ENCODE assay signal across 12 cellular contexts in genomic region chr1:211639500-211640361, GRCh38. TPM values are rescaled to one million over a fixed set of nuclear protein-coding genes. Genes with fewer than 3 reads are reported as not detected.
DNase-seq lines count a peak whose midpoint lies in the region; ATAC-seq, FAIRE-seq and TF ChIP-seq lines count a peak whose summit lies in the region.
"Had no signal": no experiment of that assay in that cellular context is flagged by ENCODE, and none has a peak within 500 bp of the region (broad histone marks: within the 10 kb centered on the region; RNA-seq: fewer than 3 reads in every experiment).

No MANE protein-coding gene starts in this region.

- no peaks in the 10 kb centered on the region for H3K9me3 Mint-ChIP-seq in activated T-cell treated with anti-CD3 and anti-CD28 coated beads, Interleukin-2, amount 50 U/mL, for 24 hours

- no peak for TF ChIP-seq POLR2A in GM12891 (IDR thresholded peaks at IDR 0.05; ENCODE audit: low read depth, low read length)

- H3K4me1 Mint-ChIP-seq in activated T-cell treated with anti-CD3 and anti-CD28 coated beads, Interleukin-2, amount 50 U/mL, for 24 hours (ENCODE audit: low read depth): peaks cover 11% of the 10 kb centered on the region

- no peak overlapping the region for H3K4me3 Mint-ChIP-seq in activated T-cell treated with anti-CD3 and anti-CD28 coated beads, Interleukin-2, amount 50 U/mL, for 24 hours
- H3K4me3 Mint-ChIP-seq: activated CD8-positive, alpha-beta T cell treated with anti-CD3 and anti-CD28 coated beads, Interleukin-2, amount 10 ng/mL, durations not matched to agents 7 days and 5 days had no signal

- H3K9ac ChIP-seq in adipocyte (ENCODE audit: low read length): peak overlapping the region; percentile 35

- ATAC-seq in thoracic aorta (ENCODE audit: insufficient number of reproducible peaks, low FRiP score, low read depth) (peak; percentile 46), HG02840 (IDR thresholded peaks at IDR 0.05; ENCODE audit: low FRiP score, unreplicated experiment) (no peak)
- ATAC-seq: activated CD8-positive, alpha-beta T cell treated with anti-CD3 and anti-CD28 coated beads, Interleukin-2, amount 10 ng/mL, durations not matched to agents 7 days and 5 days had no signal

- H3K36me3 Mint-ChIP-seq in activated T-cell treated with anti-CD3 and anti-CD28 coated beads, Interleukin-2, amount 50 U/mL, for 24 hours (ENCODE audit: low read depth): no peaks in the 10 kb centered on the region

- H3K9me3 ChIP-seq in adipocyte (ENCODE audit: control insufficient read depth, low read length): no peaks in the 10 kb centered on the region
- H3K9me3 ChIP-seq in thoracic aorta: no peaks in the 10 kb centered on the region

- H3K4me1 ChIP-seq in adipocyte (ENCODE audit: control insufficient read depth, insufficient read depth, low read length) (peaks cover 25% of the 10 kb centered on the region), thoracic aorta (ENCODE audit: control insufficient read depth in 1 of 2, low read depth in 2 of 2) (peaks cover 15 to 32% of the 10 kb centered on the region in 2 donors)

- H3K36me3 ChIP-seq in adipocyte (ENCODE audit: control insufficient read depth, insufficient read depth, low read length, severe bottlenecking) (no peaks in the 10 kb centered on the region), thoracic aorta (no peaks in the 10 kb centered on the region)

- FAIRE-seq in GM12891 (lab: Jason Lieb, UNC): no peak

- no peaks in the 10 kb centered on the region for H3K27me3 ChIP-seq in adipocyte (replicated peaks; ENCODE audit: control insufficient read depth, insufficient read depth, low read length)
- H3K27me3 ChIP-seq in thoracic aorta (replicated peaks; ENCODE audit: insufficient read depth): no peaks in the 10 kb centered on the region

- H3K4me3 ChIP-seq in adipocyte (ENCODE audit: low read length) (peak overlapping the region; percentile 17), thoracic aorta (no peak overlapping the region)
- H3K4me3 ChIP-seq: SK-N-MC had no signal

- no peak for TF ChIP-seq CTCF in thoracic aorta (IDR thresholded peaks at IDR 0.05)

- peak overlapping the region in 1 of 2 donors; percentile 62 for H3K27ac ChIP-seq in thoracic aorta
- H3K27ac ChIP-seq: SK-N-MC had no signal

- no peaks in the 10 kb centered on the region for H3K27me3 Mint-ChIP-seq in activated T-cell treated with anti-CD3 and anti-CD28 coated beads, Interleukin-2, amount 50 U/mL, for 24 hours

- DNase-seq in activated T-cell treated with anti-CD3 and anti-CD28 coated beads, Interleukin-2, amount 50 U/mL, for 24 hours: peak; percentile 5
- DNase-seq in activated T-cell treated with anti-CD3 and anti-CD28 coated beads for 4 hours (no peak), adipocyte (ENCODE audit: low read depth) (peak; percentile 94), glomerular endothelial cell (ENCODE audit: extremely low read depth, low read depth, low spot score) (peak; percentile 87), thoracic aorta (ENCODE audit: low spot score) (no peak), GM12891 (ENCODE audit: insufficient read length, low spot score) (no peak), Ammon's horn (ENCODE audit: low spot score) (no peak)
- DNase-seq: activated CD8-positive, alpha-beta T cell treated with anti-CD3 and anti-CD28 coated beads, Interleukin-2, amount 10 ng/mL, durations not matched to agents 7 days and 5 days; NCI-H1694 treated with DMSO at 0.1 percent for 48 hours; occipital lobe had no signal

- H3K27ac Mint-ChIP-seq in activated T-cell treated with anti-CD3 and anti-CD28 coated beads, Interleukin-2, amount 50 U/mL, for 24 hours: no peak overlapping the region
- H3K27ac Mint-ChIP-seq: activated CD8-positive, alpha-beta T cell treated with anti-CD3 and anti-CD28 coated beads, Interleukin-2, amount 10 ng/mL, durations not matched to agents 7 days and 5 days had no signal

TF ChIP-seq in GM12891, 5 proteins besides CTCF, POLR2A, EP300 and RAD21:
- TF ChIP-seq POLR2AphosphoS5 (IDR thresholded peaks at IDR 0.05; ENCODE audit: low read depth, low read length): no peak
- TF ChIP-seq POU2F2 (IDR thresholded peaks at IDR 0.05; ENCODE audit: low read depth, low read length): no peak
- TF ChIP-seq SPI1 (IDR thresholded peaks at IDR 0.05; ENCODE audit: low read depth, low read length): no peak
- no peak for TF ChIP-seq PAX5 (IDR thresholded peaks at IDR 0.05; ENCODE audit: insufficient read depth, low read length, severe bottlenecking)
- TF ChIP-seq TAF1 (IDR thresholded peaks at IDR 0.05; ENCODE audit: low read depth, low read length): no peak
TF ChIP-seq in GM12891: peak in this region for 0.

RNA-seq across cellular contexts. Expression of gene NEK2, which starts 35.7 kb away (rescaled TPM):
- 2.9 and 3.6 TPM in 2 replicates for total RNA-seq in glomerular endothelial cell
- under 1 TPM in 1 of 2 donors, not detected in 1; 0.35 TPM for total RNA-seq in thoracic aorta
- 16.6 TPM for polyA plus RNA-seq in GM12891 (2012; ENCODE audit: low read depth, missing spikeins)

Comparison
In these comparisons a context has a peak if more than half of its experiments do, and no peak if none do; other contexts are left out.
1. DNase-seq: peak in activated T-cell treated with anti-CD3 and anti-CD28 coated beads, Interleukin-2, amount 50 U/mL, for 24 hours (single experiment), adipocyte (single experiment) and glomerular endothelial cell (single experiment); none in activated T-cell treated with anti-CD3 and anti-CD28 coated beads for 4 hours (single experiment), thoracic aorta (single experiment), GM12891 (single experiment) and Ammon's horn (single experiment).